Comparison of ENCODE assay signal across 8 cellular contexts in genomic region chr9:35673132-35673997, GRCh38. TPM values are rescaled to one million over a fixed set of nuclear protein-coding genes. Genes with fewer than 3 reads are reported as not detected.
DNase-seq lines count a peak whose midpoint lies in the region; ATAC-seq and TF ChIP-seq lines count a peak whose summit lies in the region.

Gene CA9 (plus strand): TSS chr9:35673928. CDS start chr9:35673960, 32 bp downstream.

- TF ChIP-seq EP300 in tibial nerve (IDR thresholded peaks at IDR 0.05) (no peak), suprapubic skin (IDR thresholded peaks at IDR 0.05) (no peak)

- peak within 1 kb of the TSS; percentile 27 to 40 for H3K4me3 Mint-ChIP-seq in effector memory CD8-positive, alpha-beta T cell
- peak within 1 kb of the TSS; percentile 74 for H3K4me3 Mint-ChIP-seq in neural crest cell

- no peak for TF ChIP-seq CTCF in neural crest cell (conservative IDR thresholded peaks at IDR 0.05)
- no peak for TF ChIP-seq CTCF in tibial nerve (IDR thresholded peaks at IDR 0.05)
- no peak for TF ChIP-seq CTCF in suprapubic skin (IDR thresholded peaks at IDR 0.05)

- H3K27me3 Mint-ChIP-seq in effector memory CD8-positive, alpha-beta T cell: peaks cover 0 to 20% of the 10 kb centered on the region in 2 donors
- H3K27me3 Mint-ChIP-seq in neural crest cell (ENCODE audit: low read depth): peaks cover 8% of the 10 kb centered on the region

- 54 to 65% methylated on average over 8 to 9 of the region's 9 CpGs for WGBS in tibial nerve, 2 donors
- 42% methylated on average over 9 of the region's 9 CpGs for WGBS in suprapubic skin

- no peaks in the 10 kb centered on the region for H3K36me3 ChIP-seq in tibial nerve
- H3K36me3 ChIP-seq in suprapubic skin: no peaks in the 10 kb centered on the region

- DNase-seq in DMS 273 (lab: John Stamatoyannopoulos, UW; ENCODE audit: unreplicated experiment): peak; percentile 88
- peak; percentile 71 for DNase-seq in NCI-H2171 treated with DMSO at 0.1 percent for 48 hours (lab: John Stamatoyannopoulos, UW)
- DNase-seq in effector memory CD8-positive, alpha-beta T cell: no peak
- no peak for DNase-seq in neural crest cell (ENCODE audit: low read depth, low spot score)
- DNase-seq in tibial nerve (ENCODE audit: low spot score in 2 of 2): no peak
- no peak for DNase-seq in stimulated activated CD4-positive, alpha-beta T cell treated with anti-CD3 and anti-CD28 coated beads, Interleukin-2, amount 100 ng/mL, for 48 hours
- DNase-seq in suprapubic skin (ENCODE audit: low spot score in 2 of 2): no peak

- peak within 1 kb of the TSS in 1 of 2 donors; percentile 38 for H3K27ac Mint-ChIP-seq in effector memory CD8-positive, alpha-beta T cell
- H3K27ac Mint-ChIP-seq in neural crest cell (ENCODE audit: unreplicated experiment): no peak within 1 kb of the TSS

- peaks cover 0 to 16% (median 10%) of the 10 kb centered on the region in 4 donors for H3K4me1 ChIP-seq in tibial nerve
- peaks cover 12% of the 10 kb centered on the region for H3K4me1 ChIP-seq in suprapubic skin

- no peaks in the 10 kb centered on the region for H3K9me3 ChIP-seq in tibial nerve
- no peaks in the 10 kb centered on the region for H3K9me3 ChIP-seq in suprapubic skin

- no peak within 1 kb of the TSS for H3K27ac ChIP-seq in tibial nerve
- no peak within 1 kb of the TSS for H3K27ac ChIP-seq in suprapubic skin

- no peak for ATAC-seq in effector memory CD8-positive, alpha-beta T cell (replicated peaks)
- no peak for ATAC-seq in HG02571 (IDR thresholded peaks at IDR 0.05; ENCODE audit: unreplicated experiment)

- H3K4me1 Mint-ChIP-seq in effector memory CD8-positive, alpha-beta T cell (ENCODE audit: low read depth in 2 of 2): peaks cover 4 to 10% of the 10 kb centered on the region in 2 donors
- H3K4me1 Mint-ChIP-seq in neural crest cell: peaks cover 11% of the 10 kb centered on the region

- TF ChIP-seq POLR2A in tibial nerve (IDR thresholded peaks at IDR 0.05): no peak
- no peak for TF ChIP-seq POLR2A in suprapubic skin (IDR thresholded peaks at IDR 0.05)

- no peaks in the 10 kb centered on the region for H3K36me3 Mint-ChIP-seq in effector memory CD8-positive, alpha-beta T cell (ENCODE audit: insufficient read depth)
- H3K36me3 Mint-ChIP-seq in neural crest cell (ENCODE audit: low read depth): no peaks in the 10 kb centered on the region

- H3K4me3 ChIP-seq in tibial nerve: no peak within 1 kb of the TSS
- H3K4me3 ChIP-seq in suprapubic skin: no peak within 1 kb of the TSS

- H3K27me3 ChIP-seq in tibial nerve (no peaks in the 10 kb centered on the region), suprapubic skin (no peaks in the 10 kb centered on the region)

- H3K9me3 Mint-ChIP-seq in effector memory CD8-positive, alpha-beta T cell: no peaks in the 10 kb centered on the region
- no peaks in the 10 kb centered on the region for H3K9me3 Mint-ChIP-seq in neural crest cell

RNA-seq across cellular contexts. Expression of gene CA9, which starts in this region (rescaled TPM):
- total RNA-seq in neural crest cell (0.45 and 0.63 TPM in 2 replicates), tibial nerve (under 1 TPM in 1 of 4 donors, not detected in 3; 0.84 TPM), suprapubic skin (1 to 10 TPM in 3 of 4 donors, not detected in 1; 2.1 to 5.7 (median 2.8) TPM)

Comparison
In these comparisons a context has a peak if more than half of its experiments do, and no peak if none do; other contexts are left out.
1. DNase-seq: peak in DMS 273 (single experiment) and NCI-H2171 treated with DMSO at 0.1 percent for 48 hours (single experiment); none in effector memory CD8-positive, alpha-beta T cell (0 of 3), neural crest cell (single experiment), tibial nerve (0 of 2), stimulated activated CD4-positive, alpha-beta T cell treated with anti-CD3 and anti-CD28 coated beads, Interleukin-2, amount 100 ng/mL, for 48 hours (0 of 2) and suprapubic skin (0 of 2).